23 cellular contexts compared by ENCODE assay signal in genomic region chr9:33109850-33110595, GRCh38. TPM values are rescaled to one million over a fixed set of nuclear protein-coding genes. Genes with fewer than 3 reads are reported as not detected.
DNase-seq lines count a peak whose midpoint lies in the region; ATAC-seq and TF ChIP-seq lines count a peak whose summit lies in the region.
"Had no signal": no experiment of that assay in that cellular context is flagged by ENCODE, and none has a peak within 500 bp of the region (broad histone marks: within the 10 kb centered on the region; RNA-seq: fewer than 3 reads in every experiment).

No MANE protein-coding gene starts in this region.

- H3K27ac ChIP-seq in testis: no peak overlapping the region
- H3K27ac ChIP-seq: colonic mucosa, HL-60, neural progenitor cell had no signal

- no peak for DNase-seq in activated naive CD4-positive, alpha-beta T cell treated with anti-CD3 and anti-CD28 coated beads, Interleukin-2, amount 50 U/mL, for 72 hours (ENCODE audit: low spot score in 2 of 2)
- no peak for DNase-seq in activated naive CD4-positive, alpha-beta T cell treated with anti-CD3 and anti-CD28 coated beads, Interleukin-2, amount 10 ng/mL, durations not matched to agents 7 days and 5 days
- DNase-seq in WTC11 (ENCODE audit: low spot score) (no peak), left lobe of liver (ENCODE audit: low spot score) (no peak), testis (peak; percentile 3), medulla oblongata (ENCODE audit: extremely low spot score) (no peak), CD1c-positive myeloid dendritic cell (ENCODE audit: extremely low spot score) (no peak)
- DNase-seq: activated naive CD4-positive, alpha-beta T cell treated with Interleukin-2 at 50 U/mL for 16 hours; colonic mucosa; COR-L47; EL; KG1; NCI-H2029; NCI-H446 treated with DMSO at 0.1 percent for 48 hours; retina; RPMI8226; stimulated activated CD4-positive, alpha-beta T cell treated with anti-CD3 and anti-CD28 coated beads, Interleukin-12 subunit alpha, Interleukin-12 subunit beta, amount 100 ng/mL, for 4 hours; SW 1271 had no signal

- ATAC-seq in activated naive CD4-positive, alpha-beta T cell treated with anti-CD3 and anti-CD28 coated beads, Interleukin-2, amount 50 U/mL, for 72 hours: peak in 1 of 2 donors; percentile 59
- no peak for ATAC-seq in WTC11
- peak; percentile 22 for ATAC-seq in left lobe of liver
- ATAC-seq in GM21529 (IDR thresholded peaks at IDR 0.05; ENCODE audit: unreplicated experiment): no peak

- H3K4me3 Mint-ChIP-seq in activated naive CD4-positive, alpha-beta T cell treated with anti-CD3 and anti-CD28 coated beads, Interleukin-2, amount 10 ng/mL, durations not matched to agents 7 days and 5 days: no peak overlapping the region
- no peak overlapping the region for H3K4me3 Mint-ChIP-seq in WTC11
- H3K4me3 Mint-ChIP-seq: brain, neural progenitor cell had no signal

- POLR2A ChIA-PET in WTC11 (lab: Charles Lee): no interaction called here

- 74 to 84% methylated on average over 1 of the region's 1 CpG for WGBS in testis, 2 donors

- no peaks in the 10 kb centered on the region for H3K9me3 Mint-ChIP-seq in activated naive CD4-positive, alpha-beta T cell treated with anti-CD3 and anti-CD28 coated beads, Interleukin-2, amount 50 U/mL, for 72 hours
- H3K9me3 Mint-ChIP-seq in activated naive CD4-positive, alpha-beta T cell treated with anti-CD3 and anti-CD28 coated beads, Interleukin-2, amount 10 ng/mL, durations not matched to agents 7 days and 5 days: no peaks in the 10 kb centered on the region
- H3K9me3 Mint-ChIP-seq in WTC11: no peaks in the 10 kb centered on the region
- H3K9me3 Mint-ChIP-seq: brain, neural progenitor cell had no signal

- CTCF ChIA-PET in activated naive CD4-positive, alpha-beta T cell treated with anti-CD3 and anti-CD28 coated beads, Interleukin-2, amount 10 ng/mL, durations not matched to agents 7 days and 5 days (lab: Charles Lee): interaction anchor here (1.5 to 2.0 kb wide), 2 partner anchors 57 to 60 kb away, joined by 4 to 6 read pairs; partner anchors contain the start of gene B4GALT1
- CTCF ChIA-PET in WTC11 (lab: Charles Lee): no interaction called here

- intact Hi-C loops in testis (cut with DNase I; ENCODE audit: low total_unique reads): no loop called here

- H3K4me1 Mint-ChIP-seq in activated naive CD4-positive, alpha-beta T cell treated with anti-CD3 and anti-CD28 coated beads, Interleukin-2, amount 10 ng/mL, durations not matched to agents 7 days and 5 days: peaks cover 4% of the 10 kb centered on the region
- H3K4me1 Mint-ChIP-seq in WTC11: peaks cover 34% of the 10 kb centered on the region
- H3K4me1 Mint-ChIP-seq: neural progenitor cell had no signal

- H3K36me3 Mint-ChIP-seq in activated naive CD4-positive, alpha-beta T cell treated with anti-CD3 and anti-CD28 coated beads, Interleukin-2, amount 50 U/mL, for 72 hours: peaks cover 4 to 8% of the 10 kb centered on the region in 2 donors
- peaks cover 22% of the 10 kb centered on the region for H3K36me3 Mint-ChIP-seq in activated naive CD4-positive, alpha-beta T cell treated with anti-CD3 and anti-CD28 coated beads, Interleukin-2, amount 10 ng/mL, durations not matched to agents 7 days and 5 days
- no peaks in the 10 kb centered on the region for H3K36me3 Mint-ChIP-seq in WTC11

- H3K4me1 ChIP-seq in testis: peaks cover 11% of the 10 kb centered on the region
- H3K4me1 ChIP-seq: colonic mucosa, HAP-1 had no signal

- no peak for TF ChIP-seq CTCF in WTC11 (IDR thresholded peaks at IDR 0.05)
- TF ChIP-seq CTCF in testis (IDR thresholded peaks at IDR 0.05): no peak

- no peaks in the 10 kb centered on the region for H3K27me3 ChIP-seq in testis
- H3K27me3 ChIP-seq: colonic mucosa, neural progenitor cell had no signal

- no peak overlapping the region for H3K4me3 ChIP-seq in testis
- H3K4me3 ChIP-seq: colonic mucosa, HAP-1, neural progenitor cell had no signal

- peak overlapping the region; percentile 46 to 82 for H3K27ac Mint-ChIP-seq in activated naive CD4-positive, alpha-beta T cell treated with anti-CD3 and anti-CD28 coated beads, Interleukin-2, amount 50 U/mL, for 72 hours
- no peak overlapping the region for H3K27ac Mint-ChIP-seq in activated naive CD4-positive, alpha-beta T cell treated with anti-CD3 and anti-CD28 coated beads, Interleukin-2, amount 10 ng/mL, durations not matched to agents 7 days and 5 days
- H3K27ac Mint-ChIP-seq in WTC11: peak overlapping the region; percentile 89
- H3K27ac Mint-ChIP-seq: brain, neural progenitor cell had no signal

- H3K36me3 ChIP-seq in testis (ENCODE audit: low read depth, missing control alignments): no peaks in the 10 kb centered on the region
- H3K36me3 ChIP-seq: neural progenitor cell had no signal

- no peaks in the 10 kb centered on the region for H3K9me3 ChIP-seq in testis
- H3K9me3 ChIP-seq: colonic mucosa, HAP-1 had no signal

- H3K27me3 Mint-ChIP-seq in activated naive CD4-positive, alpha-beta T cell treated with anti-CD3 and anti-CD28 coated beads, Interleukin-2, amount 10 ng/mL, durations not matched to agents 7 days and 5 days: peaks cover 9% of the 10 kb centered on the region
- no peaks in the 10 kb centered on the region for H3K27me3 Mint-ChIP-seq in WTC11 (ENCODE audit: low read depth)

- no peak for TF ChIP-seq POLR2A in testis (IDR thresholded peaks at IDR 0.05)

TF ChIP-seq in WTC11, 78 proteins besides CTCF, POLR2A, EP300 and RAD21:
- TF ChIP-seq PRDM15 (CRISPR knock-in tag; IDR thresholded peaks at IDR 0.05): no peak
- TF ChIP-seq GABPB1 (CRISPR knock-in tag; IDR thresholded peaks at IDR 0.05): no peak

RNA-seq across cellular contexts. Expression of gene SMU1, which starts 33.5 kb away (rescaled TPM):
- 10 to 100 TPM; 26.1 to 28.9 TPM for total RNA-seq in activated naive CD4-positive, alpha-beta T cell treated with anti-CD3 and anti-CD28 coated beads, Interleukin-2, amount 50 U/mL, for 72 hours
- total RNA-seq in WTC11 (2021) (23.2 to 23.3 TPM (median 23.2 TPM) in 3 replicates), left lobe of liver (7.0 TPM), testis (10 to 100 TPM; 16.2 to 16.3 TPM)
- polyA plus RNA-seq in testis (ENCODE audit: insufficient read depth, low read depth, low replicate concordance): 17.1 TPM

RNA-seq across cellular contexts. Expression of gene B4GALT1, which starts 57.1 kb away (rescaled TPM):
- 10 to 100 TPM; 47.8 to 49.2 TPM for total RNA-seq in activated naive CD4-positive, alpha-beta T cell treated with anti-CD3 and anti-CD28 coated beads, Interleukin-2, amount 50 U/mL, for 72 hours
- total RNA-seq in WTC11 (2021): 19.1 to 20.2 TPM (median 19.8 TPM) in 3 replicates
- total RNA-seq in left lobe of liver: 48.2 TPM
- 100 to 1,000 TPM; 192 to 212 TPM for total RNA-seq in testis
- 112 TPM for polyA plus RNA-seq in testis (ENCODE audit: insufficient read depth, low read depth, low replicate concordance)
